21 cellular contexts compared by ENCODE assay signal in the genomic region with DNA sequence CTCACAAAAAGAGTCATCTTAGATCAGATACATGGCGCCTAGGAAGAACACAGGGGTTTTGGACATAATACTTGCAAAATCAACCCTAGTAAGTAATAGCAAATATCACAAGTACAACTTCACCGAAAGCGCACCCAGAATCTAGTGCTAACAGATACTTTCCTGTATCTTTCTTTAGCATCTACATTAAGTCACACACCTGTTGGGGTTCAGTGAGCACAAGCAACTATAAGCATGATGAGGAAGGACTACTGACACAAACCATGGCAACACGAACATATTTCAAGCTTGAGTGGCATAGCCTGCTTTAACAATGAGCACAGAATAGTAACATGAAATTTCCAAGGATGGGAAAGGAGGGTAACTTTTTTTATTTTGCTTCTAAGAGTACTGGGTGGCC.
A peak's percentile ranks its signal among the peaks of the same experiment; 100 is the strongest.
DNase-seq lines count a peak whose midpoint lies in the region; ATAC-seq, FAIRE-seq and TF ChIP-seq lines count a peak whose summit lies in the region.
"Had no signal": no experiment of that assay in that cellular context is flagged by ENCODE, and none has a peak within 500 bp of the region (broad histone marks: within the 10 kb centered on the region; RNA-seq: fewer than 3 reads in every experiment).

No MANE protein-coding gene starts in this region.

- DNase-seq in GM18507 (ENCODE audit: extremely low spot score, insufficient read length, low read depth), result no peak
- no peak for DNase-seq in NCI-H2171 treated with DMSO at 0.1 percent for 48 hours (lab: John Stamatoyannopoulos, UW)
- no peak for DNase-seq in left lung
- no peak for DNase-seq in NCI-H187 treated with DMSO at 0.1 percent for 48 hours (lab: John Stamatoyannopoulos, UW)
- DNase-seq in iPS-NIHi11 (ENCODE audit: low spot score), result no peak
- DNase-seq: ACHN; Caco-2; CD4-positive, alpha-beta T cell; DMS153; DMS79 treated with DMSO at 0.1 percent for 48 hours; GF-D8; H9; IMR-90 had no signal

- H3K27me3 ChIP-seq in left lung, result no peaks in the 10 kb centered on the region

- no peak overlapping the region for H3K27ac ChIP-seq in left lung
- H3K27ac ChIP-seq: C4-2B, HL-60 had no signal

- no peak for TF ChIP-seq CTCF in left lung (IDR thresholded peaks at IDR 0.05)

- peak; percentile 45 for ATAC-seq in GM19397 (IDR thresholded peaks at IDR 0.05; ENCODE audit: unreplicated experiment)
- peak; percentile 52 for ATAC-seq in HG03159 (IDR thresholded peaks at IDR 0.05; ENCODE audit: unreplicated experiment)
- no peak for ATAC-seq in left lung
- ATAC-seq: K562 had no signal

- no peak overlapping the region for H3K4me3 ChIP-seq in left lung
- H3K4me3 ChIP-seq: K562 had no signal

- FAIRE-seq in GM18507 (lab: Jason Lieb, UNC), result peak; percentile 9
- FAIRE-seq: A204.1, D721Med, H1, K562 had no signal

- H3K36me3 ChIP-seq in left lung, result no peaks in the 10 kb centered on the region

- no peaks in the 10 kb centered on the region for H3K9me3 ChIP-seq in left lung
- H3K9me3 ChIP-seq: Caco-2 had no signal

- intact Hi-C loops in left lung (cut with DNase I), result no loop called here

- no peaks in the 10 kb centered on the region for H3K4me1 ChIP-seq in left lung
- H3K4me1 ChIP-seq: Caco-2 had no signal
